Comparison of ENCODE assay signal across 16 cellular contexts in the genomic region with DNA sequence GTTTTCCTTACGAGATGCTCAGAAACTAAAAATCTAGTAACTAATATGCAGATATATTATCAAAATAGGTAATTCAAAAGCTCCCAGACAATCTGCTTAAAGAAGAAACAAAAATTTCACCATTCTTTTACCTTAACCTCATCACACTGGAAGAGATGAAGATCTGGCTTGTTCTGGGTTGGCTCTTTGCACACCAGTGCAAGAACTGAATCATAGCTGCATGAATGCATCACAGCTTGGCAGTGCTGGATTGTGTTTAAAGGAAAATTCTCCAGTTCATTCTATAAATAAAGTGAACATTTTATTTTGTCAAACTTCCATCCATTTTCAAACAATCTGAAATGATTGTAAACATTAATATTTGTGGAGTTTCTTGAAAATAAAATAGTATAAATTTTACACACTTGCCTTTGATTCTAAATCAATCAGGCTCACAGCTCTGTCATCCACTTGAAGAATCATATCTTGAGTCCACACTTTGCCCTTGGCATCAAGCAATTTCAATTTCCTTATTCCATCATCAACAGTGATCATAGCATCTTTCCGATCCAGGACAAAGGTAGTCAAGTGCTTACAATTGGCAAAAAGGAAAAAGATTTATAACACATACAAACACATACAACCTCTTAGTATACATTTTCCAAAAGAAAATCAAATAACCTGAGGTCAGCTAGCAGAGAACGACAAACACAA.
"Had no signal": no experiment of that assay in that cellular context is flagged by ENCODE, and none has a peak within 500 bp of the region (broad histone marks: within the 10 kb centered on the region; RNA-seq: fewer than 3 reads in every experiment).

No MANE protein-coding gene starts in this region.

- H3K9me3 ChIP-seq: adrenal gland, left lung had no signal

- ATAC-seq: activated T-cell treated with anti-CD3 and anti-CD28 coated beads, Interleukin-2, amount 50 U/mL, for 4 hours; effector memory CD8-positive, alpha-beta T cell; left lung; stimulated activated effector memory CD8-positive, alpha-beta T cell treated with anti-CD3 and anti-CD28 coated beads, Interleukin-12 subunit alpha, Interleukin-12 subunit beta, amount 100 ng/mL, for 72 hours had no signal

- H3K4me3 ChIP-seq: adrenal gland, hepatocyte, left lung, neural progenitor cell had no signal

- H3K27ac ChIP-seq: adrenal gland, hepatocyte, left lung, neural progenitor cell, parathyroid adenoma, WERI-Rb-1 had no signal

- DNase-seq: activated CD4-positive, alpha-beta memory T cell treated with anti-CD3 and anti-CD28 coated beads, Interleukin-2, amount 10 ng/mL, durations not matched to agents 7 days and 5 days; activated effector memory CD4-positive, alpha-beta T cell treated with Interleukin-2 at 50 U/mL for 16 hours; activated naive CD4-positive, alpha-beta T cell treated with anti-CD3 and anti-CD28 coated beads, Interleukin-2, amount 50 U/mL, for 16 hours; activated T-cell treated with anti-CD3 and anti-CD28 coated beads, Interleukin-2, amount 50 U/mL, for 4 hours; adrenal gland; effector memory CD8-positive, alpha-beta T cell; islet precursor cell; left lung; mammary epithelial cell; naive B cell; stimulated activated CD4-positive, alpha-beta T cell treated with anti-CD3 and anti-CD28 coated beads, Interleukin-12 subunit alpha, Interleukin-12 subunit beta, amount 100 ng/mL, for 4 hours; WERI-Rb-1 had no signal

- H3K4me1 ChIP-seq: adrenal gland, left lung, neural progenitor cell, parathyroid adenoma had no signal

- H3K36me3 ChIP-seq: adrenal gland, neural progenitor cell, WERI-Rb-1 had no signal

- H3K27me3 ChIP-seq: adrenal gland, hepatocyte, left lung, neural progenitor cell had no signal

- H3K4me2 ChIP-seq: hepatocyte, neural progenitor cell had no signal
